In the genomic region with DNA sequence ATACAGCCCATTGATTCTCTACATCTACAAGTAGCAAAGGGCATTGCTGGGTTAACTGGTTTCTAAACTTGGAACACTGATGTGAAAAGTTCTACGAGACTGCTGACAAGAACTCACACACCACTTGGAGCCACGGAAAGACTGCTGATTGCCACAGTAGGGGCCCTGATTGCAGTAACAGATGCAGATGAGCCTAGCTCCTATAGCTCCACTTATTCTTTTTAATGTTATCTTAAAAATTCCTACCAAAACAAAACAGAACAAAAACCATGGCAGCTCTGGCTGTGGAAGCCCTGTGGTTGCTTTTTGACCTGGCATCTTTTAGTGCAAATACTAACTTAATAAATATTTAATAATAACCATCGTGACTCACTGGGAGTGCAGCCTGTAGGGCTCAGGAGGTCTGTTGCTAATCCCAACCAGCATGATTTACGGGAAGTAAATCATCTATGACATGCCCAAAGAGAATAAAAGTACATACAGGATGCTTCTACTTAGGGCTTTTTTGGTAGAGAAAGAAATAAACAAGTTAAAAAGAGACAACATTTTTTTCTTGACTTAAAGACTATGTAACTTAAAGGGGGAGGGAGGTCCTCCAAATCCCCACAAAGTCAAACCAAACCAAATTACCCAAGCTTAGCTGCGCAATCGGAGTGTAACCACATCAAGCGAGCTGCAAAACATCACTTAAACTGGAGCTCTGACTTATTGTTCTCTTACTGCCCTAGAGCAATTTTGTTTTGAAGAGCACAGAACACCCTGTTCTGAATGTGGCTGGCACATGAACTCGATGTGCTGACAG, we compare ENCODE assay signal across 7 cellular contexts.
DNase-seq lines count a peak whose midpoint lies in the region; ATAC-seq and TF ChIP-seq lines count a peak whose summit lies in the region.

No MANE protein-coding gene starts in this region.

- no peak for ATAC-seq in GM21390 (IDR thresholded peaks at IDR 0.05; ENCODE audit: unreplicated experiment)

- intact Hi-C loops in spleen (cut with DNase I; ENCODE audit: low total_unique reads) = no loop called here

- no peak overlapping the region for H3K4me2 ChIP-seq in SU-DHL-6 (ENCODE audit: low read depth, low read length, poor library complexity, severe bottlenecking)

- H3K9me2 ChIP-seq in SU-DHL-6 (replicated peaks; ENCODE audit: insufficient read depth, low read length) = no peaks in the 10 kb centered on the region

- no peak overlapping the region for H3K9ac ChIP-seq in SU-DHL-6 (ENCODE audit: low read length)

- peaks cover 18% of the 10 kb centered on the region; the same call in 1 of the 2 replicates for H3F3A ChIP-seq in SU-DHL-6 (ENCODE audit: insufficient read depth)

- peaks cover 31 to 100% (median 86%) of the 10 kb centered on the region in 6 donors for H3K4me1 ChIP-seq in spleen

- peak; percentile 38 to 92 for DNase-seq in HL-60 (ENCODE audit: low read depth in 1 of 2, low spot score in 1 of 2)
- DNase-seq in brain pericyte (ENCODE audit: low read depth, low spot score) = peak; percentile 85
- peak; percentile 96 for DNase-seq in iris pigment epithelial cell (ENCODE audit: low read depth)
- DNase-seq in spleen = peak; percentile 75
- DNase-seq in NCI-H1694 (lab: John Stamatoyannopoulos, UW) = no peak

- H3K27me3 ChIP-seq in HL-60 (ENCODE audit: insufficient read depth, poor library complexity, severe bottlenecking) (no peaks in the 10 kb centered on the region), SU-DHL-6 (ENCODE audit: low read length) (no peaks in the 10 kb centered on the region), spleen (replicated peaks in 1 of 7) (no peaks in the 10 kb centered on the region)

- no peak overlapping the region for H3K4me3 ChIP-seq in HL-60 (replicated peaks; ENCODE audit: insufficient read depth, low read length)
- no peak overlapping the region for H3K4me3 ChIP-seq in SU-DHL-6 (ENCODE audit: insufficient read depth, low read length, poor library complexity, severe bottlenecking)
- H3K4me3 ChIP-seq in spleen = peak overlapping the region in 2 of 8 donors; percentile 4 to 44

- H4K20me1 ChIP-seq in SU-DHL-6 (ENCODE audit: low read depth, low read length) = no peaks in the 10 kb centered on the region

- peaks cover 23% of the 10 kb centered on the region for H3K79me2 ChIP-seq in SU-DHL-6 (ENCODE audit: insufficient read depth, low read length)

- H2AFZ ChIP-seq in SU-DHL-6 (ENCODE audit: low read depth, low read length, severe bottlenecking) = no peak overlapping the region

- TF ChIP-seq CTCF in HL-60 (IDR thresholded peaks at IDR 0.05; ENCODE audit: insufficient read depth, low read length) (no peak), SU-DHL-6 (IDR thresholded peaks at IDR 0.05; ENCODE audit: insufficient read depth, low read length, poor library complexity, severe bottlenecking) (no peak), spleen (IDR thresholded peaks at IDR 0.05 in 8 of 11, conservative IDR thresholded peaks at IDR 0.05 in 3 of 11) (no peak)

- H3K36me3 ChIP-seq in SU-DHL-6 (ENCODE audit: low read length) (peaks cover 24% of the 10 kb centered on the region), spleen (peaks cover 0 to 65% (median 9%) of the 10 kb centered on the region in 6 donors)

- TF ChIP-seq POLR2A in spleen (IDR thresholded peaks at IDR 0.05) = no peak

- WGBS in spleen, 5 donors = 8 to 24% (median 21%) methylated on average over 8 of the region's 8 CpGs

- H3K27ac ChIP-seq in HL-60 (replicated peaks) (peak overlapping the region; percentile 71), SU-DHL-6 (ENCODE audit: low read depth, low read length) (peak overlapping the region; percentile 1; the same call in 1 of the 2 replicates), spleen (peak overlapping the region; percentile 82 to 97 (median 92))

- H3K9me3 ChIP-seq in SU-DHL-6 (ENCODE audit: insufficient read depth, low read length) (no peaks in the 10 kb centered on the region), spleen (no peaks in the 10 kb centered on the region)

Comparison
In these comparisons a context has a peak if more than half of its experiments do, and no peak if none do; other contexts are left out.
1. H3K27ac ChIP-seq: peak in every context shown above with its lines; median percentile 92 in spleen; 71 in HL-60; 1 in SU-DHL-6.